10 cellular contexts compared by ENCODE assay signal in genomic region chr9:87711857-87712800, GRCh38. TPM values are rescaled to one million over a fixed set of nuclear protein-coding genes. Genes with fewer than 3 reads are reported as not detected.
DNase-seq lines count a peak whose midpoint lies in the region; ATAC-seq and TF ChIP-seq lines count a peak whose summit lies in the region.
"Had no signal": no experiment of that assay in that cellular context is flagged by ENCODE, and none has a peak within 500 bp of the region (broad histone marks: within the 10 kb centered on the region; RNA-seq: fewer than 3 reads in every experiment).

No MANE protein-coding gene starts in this region.

- H3K4me3 ChIP-seq in SK-N-SH (ENCODE audit: low read depth in 2 of 2, low read length in 1 of 2) (no peak overlapping the region), fibroblast of pulmonary artery (replicated peaks; ENCODE audit: low read depth, low read length) (no peak overlapping the region), OCI-LY7 (ENCODE audit: low read depth, low read length, poor library complexity, severe bottlenecking) (no peak overlapping the region)
- H3K4me3 ChIP-seq: pancreas had no signal

- intact Hi-C loops in OCI-LY7 (cut with micrococcal nuclease; ENCODE audit: unreplicated experiment), result no loop called here

- CTCF ChIA-PET in SK-N-SH (lab: Yijun Ruan, JAX), result interaction anchor here (0.8 to 1.4 kb wide), 3 partner anchors 15 to 1298 kb away, joined by 3 to 8 read pairs (median 3); partner anchors contain the start of gene CTSL
- CTCF ChIA-PET in OCI-LY7 (lab: Charles Lee; ENCODE audit: unreplicated experiment), result no interaction called here

- POLR2A ChIA-PET in SK-N-SH (lab: Yijun Ruan, JAX) (interaction anchor here (1.4 kb wide), 1 partner anchor 14 kb away, joined by 8 read pairs; the partner anchor contains the start of gene CTSL), OCI-LY7 (lab: Charles Lee) (interaction anchor here (0.6 kb wide), 1 partner anchor 389 kb away, joined by 4 read pairs; no protein-coding TSS in a partner anchor)

- no TSS peak for BruUV-seq in OCI-LY7 (replicated peaks; lab: Mats Ljungman, UMichigan)

- no peak overlapping the region for H2AFZ ChIP-seq in SK-N-SH (ENCODE audit: low read depth)
- no peak overlapping the region for H2AFZ ChIP-seq in OCI-LY7 (ENCODE audit: low read length)

- H3F3A ChIP-seq in SK-N-SH (replicated peaks; ENCODE audit: insufficient read depth), result peaks cover 4% of the 10 kb centered on the region

- no peaks in the 10 kb centered on the region for H4K20me1 ChIP-seq in SK-N-SH (ENCODE audit: insufficient read depth)
- no peaks in the 10 kb centered on the region for H4K20me1 ChIP-seq in OCI-LY7 (ENCODE audit: insufficient read depth, low read length)

- TF ChIP-seq CTCF in SK-N-SH (IDR thresholded peaks at IDR 0.05) (no peak), fibroblast of pulmonary artery (IDR thresholded peaks at IDR 0.05; ENCODE audit: low read length, missing control alignments) (no peak), OCI-LY7 (conservative IDR thresholded peaks at IDR 0.05; ENCODE audit: low read length) (no peak)

- ATAC-seq in HG03045 (IDR thresholded peaks at IDR 0.05; ENCODE audit: unreplicated experiment), result no peak

- DNase-seq in EH (ENCODE audit: low read depth) (peak; percentile 90), SK-N-SH (peak; percentile 60), fibroblast of pulmonary artery (ENCODE audit: low read depth) (peak; percentile 78), renal cortical epithelial cell (ENCODE audit: low read depth) (peak; percentile 78), NCI-H1092 (lab: John Stamatoyannopoulos, UW) (no peak), RPMI8226 (no peak), OCI-LY7 (ENCODE audit: low spot score) (no peak)
- DNase-seq: NCI-H187 had no signal

- H3K79me2 ChIP-seq in SK-N-SH (ENCODE audit: insufficient read depth) (no peaks in the 10 kb centered on the region), OCI-LY7 (ENCODE audit: insufficient read depth, low read depth, low read length) (no peaks in the 10 kb centered on the region)

- 0 out of 4 replicates have a peak, but pooled peaks of 1 of the 2 experiments have one; percentile 4 for TF ChIP-seq EP300 in SK-N-SH (IDR thresholded peaks at IDR 0.05; ENCODE audit: borderline replicate concordance in 1 of 2, low read depth in 1 of 2, low read length in 1 of 2)

- H3K27me3 ChIP-seq in SK-N-SH (ENCODE audit: insufficient read depth), result no peaks in the 10 kb centered on the region
- H3K27me3 ChIP-seq: pancreas had no signal

- H3K9me3 ChIP-seq in SK-N-SH (no peaks in the 10 kb centered on the region), OCI-LY7 (ENCODE audit: low read length) (no peaks in the 10 kb centered on the region)
- H3K9me3 ChIP-seq: pancreas had no signal

- 79% methylated on average over 8 of the region's 9 CpGs for WGBS in SK-N-SH (ENCODE audit: low lambda C conversion rate)

- TF ChIP-seq RAD21 in SK-N-SH (IDR thresholded peaks at IDR 0.05; ENCODE audit: low read length), result no peak

- H3K27ac ChIP-seq in SK-N-SH (ENCODE audit: low read depth in 2 of 2, low read length in 1 of 2) (0 out of 4 replicates have a peak overlapping the region, but pooled peaks of 1 of the 2 experiments have one; percentile 7), OCI-LY7 (ENCODE audit: low read depth, low read length, poor library complexity, severe bottlenecking) (no peak overlapping the region)

- no peak overlapping the region for H3K9ac ChIP-seq in SK-N-SH

- H3K4me1 ChIP-seq in SK-N-SH (ENCODE audit: control insufficient read depth in 1 of 2, insufficient read depth in 2 of 2, low read depth in 1 of 2, low read length in 1 of 2) (peaks cover 10 to 11% of the 10 kb centered on the region in 2 experiments; a peak in 2 of 4 replicates), OCI-LY7 (ENCODE audit: insufficient read depth, low read length, poor library complexity, severe bottlenecking) (no peaks in the 10 kb centered on the region)

- H3K36me3 ChIP-seq in SK-N-SH (replicated peaks in 1 of 2; ENCODE audit: control insufficient read depth in 1 of 2, insufficient read depth in 2 of 2, low read length in 1 of 2) (no peaks in the 10 kb centered on the region), OCI-LY7 (ENCODE audit: insufficient read depth, low read length) (no peaks in the 10 kb centered on the region)

- H3K9me2 ChIP-seq in SK-N-SH (no peaks in the 10 kb centered on the region), OCI-LY7 (ENCODE audit: insufficient read depth, low read length) (no peaks in the 10 kb centered on the region)

- H3K4me2 ChIP-seq in SK-N-SH (no peak overlapping the region), OCI-LY7 (ENCODE audit: low read length) (no peak overlapping the region)

TF ChIP-seq in SK-N-SH, 30 proteins besides CTCF, POLR2A, EP300 and RAD21:
- TF ChIP-seq FOXM1 (IDR thresholded peaks at IDR 0.05; ENCODE audit: low read depth) (no peak), MXI1 (IDR thresholded peaks at IDR 0.05; ENCODE audit: low read depth, low read length) (0 out of 2 replicates have a peak, but pooled peaks have one; percentile 19), SMC3 (IDR thresholded peaks at IDR 0.05; ENCODE audit: low read depth, low read length) (no peak), RCOR1 (IDR thresholded peaks at IDR 0.05; ENCODE audit: low read length) (no peak)

RNA-seq across cellular contexts. Expression of gene CTSL, which starts 13.8 kb away (rescaled TPM):
- polyA plus RNA-seq in SK-N-SH (2012; rRNA removed), result 98.3 and 114 TPM in 2 replicates
- 116 and 135 TPM in 2 replicates for polyA plus RNA-seq in SK-N-SH (2012; cell fraction: cytosol; rRNA removed)
- polyA plus RNA-seq in SK-N-SH (2012; cell fraction: nucleus; rRNA removed), result 40.0 and 57.4 TPM in 2 replicates
- total RNA-seq in renal cortical epithelial cell (79.2 and 157 TPM in 2 replicates), OCI-LY7 (2022) (not detected in 2 replicates)
- not detected in 2 replicates for total RNA-seq in OCI-LY7 (2014; rRNA removed; shearing (Covaris generic))

Comparison
In these comparisons a context has a peak if more than half of its experiments do, and no peak if none do; other contexts are left out.
1. DNase-seq: peak in EH (single experiment), SK-N-SH (single experiment), fibroblast of pulmonary artery (single experiment) and renal cortical epithelial cell (single experiment); none in NCI-H1092 (single experiment), RPMI8226 (single experiment) and OCI-LY7 (single experiment).
2. RNA of gene CTSL, which starts 13.8 kb away (total RNA-seq): 79.2 to 157 TPM in renal cortical epithelial cell; not detected in OCI-LY7; every median in the first group is over 10 times any median in the second.